ENCODE assay signal across 1 cellular context in the genomic region with DNA sequence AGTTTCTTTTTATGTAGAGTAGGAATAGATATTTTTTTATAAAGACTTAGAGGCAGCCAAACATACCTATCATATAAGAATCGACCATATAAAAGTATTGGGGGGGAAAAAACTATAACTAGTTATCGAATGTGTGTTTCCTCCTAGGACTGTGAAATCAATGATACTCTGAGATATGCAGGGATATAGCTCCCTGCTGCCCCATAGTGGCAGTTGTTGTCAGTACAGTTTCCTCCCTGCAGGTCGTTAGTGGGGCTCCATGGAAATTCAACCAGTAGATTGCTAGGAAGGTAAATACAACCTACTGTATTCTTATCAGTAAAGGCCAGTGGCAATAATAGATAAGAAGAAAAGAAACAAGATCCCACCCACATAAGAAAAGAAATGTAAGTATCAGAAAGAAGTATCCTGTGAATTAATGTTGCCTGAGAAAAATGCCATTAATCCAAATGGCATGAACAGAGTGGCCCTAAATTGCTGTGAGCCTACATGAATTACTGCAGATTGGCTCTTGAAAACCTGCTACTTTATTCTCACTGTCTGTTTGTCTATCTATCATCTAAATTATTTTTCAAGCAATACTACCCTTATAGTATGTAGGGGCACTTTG.
TF ChIP-seq lines count a peak whose summit lies in the region.

No MANE protein-coding gene starts in this region.

TF ChIP-seq in IMR-90, 13 proteins besides CTCF, POLR2A, EP300 and RAD21:
- TF ChIP-seq NFE2L2 (IDR thresholded peaks at IDR 0.05; ENCODE audit: low read depth, low read length) (no peak), SMC3 (IDR thresholded peaks at IDR 0.05; ENCODE audit: low read depth, low read length) (peak; percentile 83), RCOR1 (IDR thresholded peaks at IDR 0.05; ENCODE audit: insufficient replicate concordance, low read length) (no peak), CHD1 (IDR thresholded peaks at IDR 0.05; ENCODE audit: low read depth, low read length) (no peak)
- TF ChIP-seq, protein P1, sequence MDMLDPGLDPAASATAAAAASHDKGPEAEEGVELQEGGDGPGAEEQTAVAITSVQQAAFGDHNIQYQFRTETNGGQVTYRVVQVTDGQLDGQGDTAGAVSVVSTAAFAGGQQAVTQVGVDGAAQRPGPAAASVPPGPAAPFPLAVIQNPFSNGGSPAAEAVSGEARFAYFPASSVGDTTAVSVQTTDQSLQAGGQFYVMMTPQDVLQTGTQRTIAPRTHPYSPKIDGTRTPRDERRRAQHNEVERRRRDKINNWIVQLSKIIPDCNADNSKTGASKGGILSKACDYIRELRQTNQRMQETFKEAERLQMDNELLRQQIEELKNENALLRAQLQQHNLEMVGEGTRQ (IDR thresholded peaks at IDR 0.05; ENCODE audit: low read depth, low read length): no peak
